Comparison of ENCODE assay signal across 12 cellular contexts in the genomic region with DNA sequence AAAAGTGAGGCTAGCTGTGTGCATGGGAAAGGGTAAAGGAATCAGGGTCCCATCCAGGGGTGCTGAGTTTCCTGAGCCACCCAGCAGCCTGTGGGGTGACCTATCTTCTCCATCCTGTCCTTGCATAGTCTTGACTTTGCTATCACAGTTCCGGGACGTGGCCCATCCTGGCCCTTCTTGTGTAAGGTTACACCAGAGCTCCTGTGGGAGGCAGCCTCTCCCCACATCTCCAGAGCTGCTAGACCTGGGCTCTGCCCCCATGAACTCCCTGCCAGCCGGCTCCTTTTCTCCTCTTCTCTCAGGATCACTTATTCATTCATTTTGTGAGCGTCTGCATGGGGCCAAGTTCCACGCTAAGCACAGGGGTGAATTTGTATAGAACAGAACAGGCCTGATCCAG.
DNase-seq lines count a peak whose midpoint lies in the region; TF ChIP-seq lines count a peak whose summit lies in the region.
"Had no signal": no experiment of that assay in that cellular context is flagged by ENCODE, and none has a peak within 500 bp of the region (broad histone marks: within the 10 kb centered on the region; RNA-seq: fewer than 3 reads in every experiment).

No MANE protein-coding gene starts in this region.

- peaks cover 59% of the 10 kb centered on the region for H3K27me3 Mint-ChIP-seq in activated T-cell treated with anti-CD3 and anti-CD28 coated beads, Interleukin-2, amount 50 U/mL, for 24 hours

- H3K9me3 Mint-ChIP-seq in activated T-cell treated with anti-CD3 and anti-CD28 coated beads, Interleukin-2, amount 50 U/mL, for 24 hours: no peaks in the 10 kb centered on the region
- H3K9me3 Mint-ChIP-seq: CD14-positive monocyte had no signal

- H3K4me1 Mint-ChIP-seq in activated T-cell treated with anti-CD3 and anti-CD28 coated beads, Interleukin-2, amount 50 U/mL, for 24 hours (ENCODE audit: low read depth): peaks cover 12% of the 10 kb centered on the region
- H3K4me1 Mint-ChIP-seq: IgD-negative memory B cell had no signal

- H3K4me3 Mint-ChIP-seq in activated T-cell treated with anti-CD3 and anti-CD28 coated beads, Interleukin-2, amount 50 U/mL, for 24 hours: no peak overlapping the region
- H3K4me3 Mint-ChIP-seq: CD14-positive monocyte, IgD-negative memory B cell had no signal

- no peak overlapping the region for H3K4me3 ChIP-seq in epithelial cell of esophagus (ENCODE audit: low read length)
- no peak overlapping the region for H3K4me3 ChIP-seq in retinal pigment epithelial cell (ENCODE audit: low read length)
- H3K4me3 ChIP-seq: spleen, thoracic aorta had no signal

- H3K36me3 Mint-ChIP-seq in activated T-cell treated with anti-CD3 and anti-CD28 coated beads, Interleukin-2, amount 50 U/mL, for 24 hours (ENCODE audit: low read depth): no peaks in the 10 kb centered on the region
- H3K36me3 Mint-ChIP-seq: CD14-positive monocyte, IgD-negative memory B cell had no signal

- peak; percentile 37 for DNase-seq in activated T-cell treated with anti-CD3 and anti-CD28 coated beads, Interleukin-2, amount 50 U/mL, for 24 hours
- no peak for DNase-seq in activated T-cell treated with anti-CD3 and anti-CD28 coated beads for 4 hours
- DNase-seq in OCI-M1 (lab: John Stamatoyannopoulos, UW): peak; percentile 2
- peak; percentile 72 for DNase-seq in epithelial cell of esophagus (ENCODE audit: low read depth)
- DNase-seq in retinal pigment epithelial cell (ENCODE audit: low read depth): no peak
- DNase-seq in medulla oblongata (ENCODE audit: extremely low spot score): no peak
- no peak for DNase-seq in NCI-H748 treated with DMSO at 0.1 percent for 48 hours (lab: John Stamatoyannopoulos, UW)
- no peak for DNase-seq in NCI-H146 (lab: John Stamatoyannopoulos, UW)
- DNase-seq: spleen had no signal

- TF ChIP-seq CTCF in epithelial cell of esophagus (IDR thresholded peaks at IDR 0.05; ENCODE audit: insufficient read depth, low read depth, low read length, missing control alignments) (peak; percentile 48), retinal pigment epithelial cell (conservative IDR thresholded peaks at IDR 0.05; ENCODE audit: low read depth, low read length) (peak; percentile 40)

- no peak overlapping the region for H3K27ac Mint-ChIP-seq in activated T-cell treated with anti-CD3 and anti-CD28 coated beads, Interleukin-2, amount 50 U/mL, for 24 hours
- H3K27ac Mint-ChIP-seq: CD14-positive monocyte, IgD-negative memory B cell had no signal

Comparison
In these comparisons a context has a peak if more than half of its experiments do, and no peak if none do; other contexts are left out.
1. DNase-seq: peak in activated T-cell treated with anti-CD3 and anti-CD28 coated beads, Interleukin-2, amount 50 U/mL, for 24 hours (single experiment), OCI-M1 (single experiment) and epithelial cell of esophagus (single experiment); none in activated T-cell treated with anti-CD3 and anti-CD28 coated beads for 4 hours (single experiment), retinal pigment epithelial cell (single experiment), medulla oblongata (single experiment), NCI-H748 treated with DMSO at 0.1 percent for 48 hours (single experiment) and NCI-H146 (single experiment).